Comparison of ENCODE assay signal across 1 cellular context in the genomic region with DNA sequence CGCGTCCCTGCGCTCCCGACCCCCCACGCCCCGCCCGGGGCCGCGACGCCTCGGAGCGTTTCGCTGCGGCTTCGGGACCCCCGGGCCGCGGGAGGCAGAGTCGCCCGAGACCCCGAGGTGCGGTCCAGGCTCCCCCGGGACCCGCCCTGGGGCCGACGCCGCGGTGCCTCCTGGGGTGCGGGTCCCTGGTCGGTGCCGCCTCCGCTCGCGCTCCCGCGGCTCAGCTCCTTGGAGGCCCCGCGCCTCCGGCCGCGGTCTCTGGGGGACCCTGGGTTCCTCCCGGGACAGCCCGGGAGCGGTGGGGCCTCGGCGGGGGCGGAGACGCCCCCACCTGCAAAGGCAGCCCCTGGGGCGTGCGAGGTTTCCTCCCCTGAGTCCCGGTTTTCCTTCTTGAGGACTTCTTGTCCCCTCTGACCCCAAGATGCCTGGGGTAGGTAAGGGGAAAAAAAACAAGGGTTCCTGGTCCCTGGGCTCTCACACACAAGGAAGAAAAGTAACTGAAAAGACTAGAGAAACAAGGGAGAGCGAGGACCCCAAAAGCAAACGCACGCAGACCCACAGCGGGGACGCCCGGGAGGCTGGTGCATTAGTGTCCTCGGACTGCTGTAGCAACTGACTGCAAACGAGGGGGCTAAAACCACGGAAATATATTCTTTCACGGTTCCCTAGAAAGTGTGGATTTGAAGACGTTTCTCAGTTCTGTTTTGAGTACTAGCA.
TF ChIP-seq lines count a peak whose summit lies in the region.

No MANE protein-coding gene starts in this region.

TF ChIP-seq in endothelial cell of umbilical vein, 7 proteins besides CTCF, POLR2A, EP300 and RAD21:
- TF ChIP-seq MYC (IDR thresholded peaks at IDR 0.05; ENCODE audit: low read depth, low read length) (no peak), POLR2AphosphoS5 (IDR thresholded peaks at IDR 0.05; ENCODE audit: insufficient read depth, low read depth, low read length) (no peak), JUN (IDR thresholded peaks at IDR 0.05; ENCODE audit: borderline replicate concordance, insufficient read depth, insufficient read length, low read depth) (no peak), GATA2 (IDR thresholded peaks at IDR 0.05; ENCODE audit: insufficient read depth, insufficient read length, low read depth, low read length) (no peak), EZH2 (IDR thresholded peaks at IDR 0.05; ENCODE audit: borderline replicate concordance, low read depth, low read length, severe bottlenecking) (no peak), FOS (IDR thresholded peaks at IDR 0.05; ENCODE audit: borderline replicate concordance, insufficient read depth, low read length) (no peak)
- TF ChIP-seq, protein P1, sequence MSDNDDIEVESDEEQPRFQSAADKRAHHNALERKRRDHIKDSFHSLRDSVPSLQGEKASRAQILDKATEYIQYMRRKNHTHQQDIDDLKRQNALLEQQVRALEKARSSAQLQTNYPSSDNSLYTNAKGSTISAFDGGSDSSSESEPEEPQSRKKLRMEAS (IDR thresholded peaks at IDR 0.05; ENCODE audit: insufficient read depth, insufficient read length) = no peak
